Comparison of ENCODE assay signal across 3 cellular contexts in the genomic region with DNA sequence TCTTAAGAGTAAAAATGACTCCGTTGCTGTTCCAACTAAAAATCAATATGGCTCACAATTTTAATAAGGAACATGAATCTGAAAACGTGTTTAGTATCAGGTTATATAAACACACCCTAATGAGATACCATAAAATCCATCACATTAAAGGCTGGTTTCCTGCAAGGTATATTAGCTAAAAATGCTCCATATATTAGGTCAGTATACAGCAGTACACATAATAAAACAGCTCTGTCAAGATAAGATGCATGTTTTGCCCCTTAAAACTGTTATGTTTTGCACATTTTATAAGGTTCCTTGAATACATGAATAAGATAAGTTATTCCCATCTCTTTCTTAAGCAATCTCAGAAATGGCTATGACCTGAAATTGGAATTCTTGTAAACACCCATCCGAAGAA.
"Had no signal": no experiment of that assay in that cellular context is flagged by ENCODE, and none has a peak within 500 bp of the region (broad histone marks: within the 10 kb centered on the region; RNA-seq: fewer than 3 reads in every experiment).

No MANE protein-coding gene starts in this region.

- DNase-seq: GDM1, GF-D8 had no signal

- H3K4me3 ChIP-seq: GM12878 had no signal
